Comparison of ENCODE assay signal across 8 cellular contexts in genomic region chr10:14173706-14174594, GRCh38.
DNase-seq lines count a peak whose midpoint lies in the region; ATAC-seq and TF ChIP-seq lines count a peak whose summit lies in the region.

No MANE protein-coding gene starts in this region.

- WGBS in right lobe of liver (ENCODE audit: insufficient coverage, low coverage, low lambda C conversion rate, missing lambda C conversion rate) = 2% methylated on average over 28 of the region's 32 CpGs

- no peaks in the 10 kb centered on the region for H3K9me3 ChIP-seq in right lobe of liver

- ATAC-seq in right lobe of liver (peak; percentile 40 to 49 (median 44)), HG03342 (IDR thresholded peaks at IDR 0.05; ENCODE audit: unreplicated experiment) (no peak), GM18870 (IDR thresholded peaks at IDR 0.05; ENCODE audit: unreplicated experiment) (no peak), GM18517 (IDR thresholded peaks at IDR 0.05; ENCODE audit: unreplicated experiment) (no peak)

- no peaks in the 10 kb centered on the region for H3K4me1 ChIP-seq in right lobe of liver

- H3K27me3 ChIP-seq in right lobe of liver = peaks cover 0 to 3% of the 10 kb centered on the region in 2 donors

- H3K4me3 ChIP-seq in cardiac fibroblast (replicated peaks in 1 of 2; ENCODE audit: low read depth in 2 of 2, low read length in 2 of 2) (peak overlapping the region; percentile 19 to 50), right lobe of liver (peak overlapping the region in 2 of 3 donors; percentile 1 to 23)

- peak; percentile 31 for DNase-seq in GM03348 (ENCODE audit: low spot score)
- peak; percentile 81 for DNase-seq in NCI-H510A treated with DMSO at 0.1 percent for 48 hours (lab: John Stamatoyannopoulos, UW)
- DNase-seq in cardiac fibroblast (ENCODE audit: low read depth in 2 of 2) = peak; percentile 5 to 10
- no peak for DNase-seq in right lobe of liver
- DNase-seq in superior temporal gyrus (ENCODE audit: extremely low spot score) = peak; percentile 66

- no peak overlapping the region for H3K27ac ChIP-seq in right lobe of liver

- intact Hi-C loops in right lobe of liver (cut with DNase I) = no loop called here

- TF ChIP-seq CTCF in cardiac fibroblast (IDR thresholded peaks at IDR 0.05; ENCODE audit: low read depth, low read length) (no peak), right lobe of liver (IDR thresholded peaks at IDR 0.05) (no peak)

- TF ChIP-seq POLR2A in right lobe of liver (IDR thresholded peaks at IDR 0.05) = no peak

- H3K36me3 ChIP-seq in right lobe of liver = no peaks in the 10 kb centered on the region

Comparison
In these comparisons a context has a peak if more than half of its experiments do, and no peak if none do; other contexts are left out.
1. DNase-seq: peak in GM03348 (single experiment), NCI-H510A treated with DMSO at 0.1 percent for 48 hours (single experiment), cardiac fibroblast (2 of 2) and superior temporal gyrus (single experiment); none in right lobe of liver (0 of 3).
2. ATAC-seq: peak in right lobe of liver (4 of 4); none in HG03342 (single experiment), GM18870 (single experiment) and GM18517 (single experiment).